ENCODE assay signal across 1 cellular context in genomic region chr7:137898839-137899681, GRCh38.
TF ChIP-seq lines count a peak whose summit lies in the region.

No MANE protein-coding gene starts in this region.

TF ChIP-seq in K562, 482 proteins besides CTCF, POLR2A, EP300 and RAD21 (continued from another document and continues in another):
- TF ChIP-seq EP400 (IDR thresholded peaks at IDR 0.05) (peak; percentile 15; the same call in 1 of the 2 replicates), FOXJ2 (tag; IDR thresholded peaks at IDR 0.05) (no peak), HINFP (tag; conservative IDR thresholded peaks at IDR 0.05; ENCODE audit: low read depth) (peak; percentile 69; the same call in 1 of the 2 replicates), ATF7 (IDR thresholded peaks at IDR 0.05) (0 out of 2 replicates have a peak, but pooled peaks have one; percentile 41), DIDO1 (tag; IDR thresholded peaks at IDR 0.05; ENCODE audit: low read depth) (no peak), ZNF445 (CRISPR knock-in tag; IDR thresholded peaks at IDR 0.05; ENCODE audit: low read depth) (no peak), RBM39 (optimal IDR thresholded peaks at IDR 0.05; ENCODE audit: low read depth, low read length) (peak; percentile 98), TCF3 (CRISPR knock-in tag; IDR thresholded peaks at IDR 0.05) (peak; percentile 27; the same call in 1 of the 2 replicates), TAF1 (IDR thresholded peaks at IDR 0.05; ENCODE audit: control insufficient read depth, extremely low read depth, insufficient read depth, low read length, severe bottlenecking) (no peak), MAZ (CRISPR knock-in tag; conservative IDR thresholded peaks at IDR 0.05 in 1 of 2, IDR thresholded peaks at IDR 0.05 in 1 of 2) (peak; percentile 42 to 67; a peak in 2 of 4 replicates), ZEB2 (IDR thresholded peaks at IDR 0.05) (peak; percentile 33; the same call in 1 of the 2 replicates), ZNF395 (CRISPR knock-in tag; IDR thresholded peaks at IDR 0.05) (0 out of 2 replicates have a peak, but pooled peaks have one; percentile 29), LARP7 (IDR thresholded peaks at IDR 0.05) (peak; percentile 43; the same call in 1 of the 2 replicates), CCNT2 (IDR thresholded peaks at IDR 0.05; ENCODE audit: borderline replicate concordance, extremely low read depth, insufficient read length, low read depth, low read length) (no peak), HES1 (IDR thresholded peaks at IDR 0.05; ENCODE audit: low read depth) (no peak), ARID2 (IDR thresholded peaks at IDR 0.05) (peak; percentile 98), ZNF785 (CRISPR knock-in tag; IDR thresholded peaks at IDR 0.05) (no peak), E2F1 (CRISPR knock-in tag; IDR thresholded peaks at IDR 0.05) (0 out of 2 replicates have a peak, but pooled peaks have one; percentile 39), ZBTB33 (CRISPR knock-in tag; IDR thresholded peaks at IDR 0.05) (peak; percentile 35; the same call in 1 of the 2 replicates), HBP1 (CRISPR knock-in tag; IDR thresholded peaks at IDR 0.05) (peak; percentile 78; the same call in 1 of the 2 replicates), CBX1 (IDR thresholded peaks at IDR 0.05; ENCODE audit: low read depth) (peak; percentile 40; the same call in 1 of the 2 replicates), KAT8 (IDR thresholded peaks at IDR 0.05; ENCODE audit: low read depth) (no peak), POLR2G (IDR thresholded peaks at IDR 0.05; ENCODE audit: low read depth, low read length) (0 out of 2 replicates have a peak, but pooled peaks have one; percentile 34), LCOR (CRISPR knock-in tag; IDR thresholded peaks at IDR 0.05) (0 out of 2 replicates have a peak, but pooled peaks have one; percentile 16), ETV6 (IDR thresholded peaks at IDR 0.05; ENCODE audit: borderline replicate concordance in 1 of 2, low read depth in 2 of 2, low read length in 1 of 2) (peak in 1 of 2 experiments; percentile 71; a peak in 1 of 4 replicates), ETV6 (CRISPR knock-in tag; IDR thresholded peaks at IDR 0.05; ENCODE audit: borderline replicate concordance) (no peak), POLR2AphosphoS2 (IDR thresholded peaks at IDR 0.05; ENCODE audit: low read length) (no peak), SPI1 (IDR thresholded peaks at IDR 0.05; ENCODE audit: borderline replicate concordance, low read depth, low read length) (peak; percentile 86), ARID1B (IDR thresholded peaks at IDR 0.05) (peak; percentile 44; the same call in 1 of the 2 replicates), ZBTB5 (IDR thresholded peaks at IDR 0.05) (no peak), ZHX1 (conservative IDR thresholded peaks at IDR 0.05; ENCODE audit: low read length) (0 out of 2 replicates have a peak, but pooled peaks have one; percentile 19), TFAP4 (CRISPR knock-in tag; IDR thresholded peaks at IDR 0.05; ENCODE audit: borderline replicate concordance) (peak; percentile 64; the same call in 1 of the 2 replicates), HMG20A (CRISPR knock-in tag; conservative IDR thresholded peaks at IDR 0.05) (no peak), ZNF280A (IDR thresholded peaks at IDR 0.05; ENCODE audit: low read depth, partially characterized antibody) (no peak), E2F5 (CRISPR knock-in tag; IDR thresholded peaks at IDR 0.05) (0 out of 2 replicates have a peak, but pooled peaks have one; percentile 45), DEAF1 (CRISPR knock-in tag; IDR thresholded peaks at IDR 0.05) (peak; percentile 83), MYNN (IDR thresholded peaks at IDR 0.05) (peak; percentile 71; the same call in 1 of the 2 replicates), MYNN (CRISPR knock-in tag; IDR thresholded peaks at IDR 0.05) (no peak)
